Comparison of ENCODE assay signal across 10 cellular contexts in the genomic region with DNA sequence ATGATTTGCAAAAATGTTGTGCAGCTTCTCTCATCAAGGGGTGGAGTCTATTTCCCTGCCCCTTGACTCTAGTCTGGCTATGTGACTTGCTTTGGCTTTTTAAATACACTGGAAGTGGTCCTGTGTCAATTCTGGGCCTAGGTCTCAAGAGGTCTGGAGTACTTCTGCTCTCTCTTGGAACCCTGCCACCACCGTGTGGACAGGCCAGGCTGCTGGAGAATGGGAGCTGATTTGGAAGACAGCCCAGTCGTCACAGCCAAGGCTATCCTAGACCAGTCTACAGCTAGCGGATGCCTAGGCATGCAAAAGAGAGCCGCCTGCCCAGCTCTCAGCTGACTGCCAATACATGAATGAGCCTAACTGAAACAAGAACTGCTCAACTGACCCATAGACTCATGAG. TPM values are rescaled to one million over a fixed set of nuclear protein-coding genes. Genes with fewer than 3 reads are reported as not detected.
DNase-seq lines count a peak whose midpoint lies in the region; ATAC-seq, FAIRE-seq and TF ChIP-seq lines count a peak whose summit lies in the region.
"Had no signal": no experiment of that assay in that cellular context is flagged by ENCODE, and none has a peak within 500 bp of the region (broad histone marks: within the 10 kb centered on the region; RNA-seq: fewer than 3 reads in every experiment).

No MANE protein-coding gene starts in this region.

- no peaks in the 10 kb centered on the region for H3K27me3 Mint-ChIP-seq in activated T-helper 1 cell treated with anti-CD3 and anti-CD28 coated beads, Interleukin-12 subunit alpha, Interleukin-12 subunit beta, Interleukin-2, Interleukin-4 antibody, amounts not matched to agents 30 ng/mL and 10 ng/mL and 1 ng/mL, durations not matched to agents 14 hours and 24 hours and 36 hours (ENCODE audit: insufficient read depth)
- no peaks in the 10 kb centered on the region for H3K27me3 Mint-ChIP-seq in CD8-positive, alpha-beta memory T cell
- H3K27me3 Mint-ChIP-seq: activated naive CD8-positive, alpha-beta T cell had no signal

- POLR2A ChIA-PET in CD8-positive, alpha-beta memory T cell (lab: Charles Lee), result no interaction called here

- H3K36me3 Mint-ChIP-seq in activated T-helper 1 cell treated with anti-CD3 and anti-CD28 coated beads, Interleukin-12 subunit alpha, Interleukin-12 subunit beta, Interleukin-2, Interleukin-4 antibody, amounts not matched to agents 30 ng/mL and 10 ng/mL and 1 ng/mL, durations not matched to agents 14 hours and 24 hours and 36 hours (ENCODE audit: low read depth), result no peaks in the 10 kb centered on the region
- no peaks in the 10 kb centered on the region for H3K36me3 Mint-ChIP-seq in CD8-positive, alpha-beta memory T cell
- H3K36me3 Mint-ChIP-seq: activated naive CD8-positive, alpha-beta T cell had no signal

- H3K27ac ChIP-seq in caudate nucleus (ENCODE audit: low read depth, low read length) (no peak overlapping the region), left lung (peak overlapping the region in 1 of 2 donors; percentile 37), thoracic aorta (no peak overlapping the region)
- no peak overlapping the region for H3K27ac ChIP-seq in CD8-positive, alpha-beta memory T cell (ENCODE audit: low read depth, low read length)

- H3K4me1 ChIP-seq in left lung (peaks cover 33 to 35% of the 10 kb centered on the region in 2 donors), thoracic aorta (ENCODE audit: control insufficient read depth in 1 of 2, low read depth in 2 of 2) (peaks cover 9 to 18% of the 10 kb centered on the region in 2 donors)
- H3K4me1 ChIP-seq in CD8-positive, alpha-beta memory T cell (ENCODE audit: insufficient read depth, low read length), result peaks cover 10% of the 10 kb centered on the region

- H3K27me3 ChIP-seq in left lung (no peaks in the 10 kb centered on the region), thoracic aorta (replicated peaks; ENCODE audit: insufficient read depth) (no peaks in the 10 kb centered on the region)
- H3K27me3 ChIP-seq in CD8-positive, alpha-beta memory T cell (ENCODE audit: insufficient read depth, low read length, poor library complexity, severe bottlenecking), result no peaks in the 10 kb centered on the region

- DNase-seq in NCI-H226 (peak; percentile 12), caudate nucleus (lab: John Stamatoyannopoulos, UW) (peak; percentile 1 to 92 (median 62)), left lung (peak; percentile 81 to 91), thoracic aorta (ENCODE audit: low spot score) (peak; percentile 43), HTR-8/SVneo (ENCODE audit: insufficient read length, low spot score) (no peak), ecto neural progenitor cell (ENCODE audit: low spot score) (no peak)
- no peak for DNase-seq in activated T-helper 1 cell treated with anti-CD3 and anti-CD28 coated beads, Interleukin-12 subunit alpha, Interleukin-12 subunit beta, Interleukin-2, Interleukin-4 antibody, amounts not matched to agents 30 ng/mL and 10 ng/mL and 1 ng/mL, durations not matched to agents 14 hours and 24 hours and 36 hours (ENCODE audit: low spot score)
- no peak for DNase-seq in CD8-positive, alpha-beta memory T cell
- DNase-seq: stimulated activated CD4-positive, alpha-beta T cell treated with anti-CD3 and anti-CD28 coated beads, Interleukin-12 subunit alpha, Interleukin-12 subunit beta, amount 100 ng/mL, for 4 hours had no signal

- no peaks in the 10 kb centered on the region for H3K9me3 Mint-ChIP-seq in activated T-helper 1 cell treated with anti-CD3 and anti-CD28 coated beads, Interleukin-12 subunit alpha, Interleukin-12 subunit beta, Interleukin-2, Interleukin-4 antibody, amounts not matched to agents 30 ng/mL and 10 ng/mL and 1 ng/mL, durations not matched to agents 14 hours and 24 hours and 36 hours
- H3K9me3 Mint-ChIP-seq in CD8-positive, alpha-beta memory T cell, result no peaks in the 10 kb centered on the region

- H3K9me3 ChIP-seq in left lung (no peaks in the 10 kb centered on the region), thoracic aorta (no peaks in the 10 kb centered on the region)
- no peaks in the 10 kb centered on the region for H3K9me3 ChIP-seq in CD8-positive, alpha-beta memory T cell (ENCODE audit: low read length)

- H3K4me3 ChIP-seq in left lung (no peak overlapping the region), thoracic aorta (no peak overlapping the region)
- no peak overlapping the region for H3K4me3 ChIP-seq in CD8-positive, alpha-beta memory T cell (ENCODE audit: low read length)

- intact Hi-C loops in left lung (cut with DNase I), result no loop called here
- intact Hi-C loops in activated T-helper 1 cell treated with anti-CD3 and anti-CD28 coated beads, Interleukin-12 subunit alpha, Interleukin-12 subunit beta, Interleukin-2, Interleukin-4 antibody, amounts not matched to agents 30 ng/mL and 10 ng/mL and 1 ng/mL, durations not matched to agents 14 hours and 24 hours and 36 hours (cut with micrococcal nuclease), result no loop called here

- CTCF ChIA-PET in CD8-positive, alpha-beta memory T cell (lab: Charles Lee), result interaction anchor here (1.6 kb wide), 1 partner anchor 98 kb away, joined by 5 read pairs; no protein-coding TSS in a partner anchor

- TF ChIP-seq CTCF in left lung (IDR thresholded peaks at IDR 0.05), result no peak
- no peak for TF ChIP-seq CTCF in thoracic aorta (IDR thresholded peaks at IDR 0.05)

- peaks cover 30% of the 10 kb centered on the region for H3K4me1 Mint-ChIP-seq in activated T-helper 1 cell treated with anti-CD3 and anti-CD28 coated beads, Interleukin-12 subunit alpha, Interleukin-12 subunit beta, Interleukin-2, Interleukin-4 antibody, amounts not matched to agents 30 ng/mL and 10 ng/mL and 1 ng/mL, durations not matched to agents 14 hours and 24 hours and 36 hours (ENCODE audit: low read depth)
- H3K4me1 Mint-ChIP-seq in CD8-positive, alpha-beta memory T cell, result peaks cover 22 to 26% (median 26%) of the 10 kb centered on the region in 3 donors

- ATAC-seq in left lung (peak; percentile 69), thoracic aorta (ENCODE audit: insufficient number of reproducible peaks, low FRiP score, low read depth) (peak; percentile 48)

- H3K36me3 ChIP-seq in left lung (no peaks in the 10 kb centered on the region), thoracic aorta (no peaks in the 10 kb centered on the region)
- H3K36me3 ChIP-seq in CD8-positive, alpha-beta memory T cell (ENCODE audit: insufficient read depth, low read length), result no peaks in the 10 kb centered on the region

- no peak overlapping the region for H3K27ac Mint-ChIP-seq in activated T-helper 1 cell treated with anti-CD3 and anti-CD28 coated beads, Interleukin-12 subunit alpha, Interleukin-12 subunit beta, Interleukin-2, Interleukin-4 antibody, amounts not matched to agents 30 ng/mL and 10 ng/mL and 1 ng/mL, durations not matched to agents 14 hours and 24 hours and 36 hours
- H3K27ac Mint-ChIP-seq in CD8-positive, alpha-beta memory T cell, result no peak overlapping the region
- H3K27ac Mint-ChIP-seq: activated naive CD8-positive, alpha-beta T cell had no signal

- no peak overlapping the region for H3K4me3 Mint-ChIP-seq in activated T-helper 1 cell treated with anti-CD3 and anti-CD28 coated beads, Interleukin-12 subunit alpha, Interleukin-12 subunit beta, Interleukin-2, Interleukin-4 antibody, amounts not matched to agents 30 ng/mL and 10 ng/mL and 1 ng/mL, durations not matched to agents 14 hours and 24 hours and 36 hours
- no peak overlapping the region for H3K4me3 Mint-ChIP-seq in CD8-positive, alpha-beta memory T cell
- H3K4me3 Mint-ChIP-seq: activated naive CD8-positive, alpha-beta T cell had no signal

- no peak for FAIRE-seq in HTR-8/SVneo (lab: Jason Lieb, UNC)

RNA-seq across cellular contexts. Expression of a gene that starts 56.7 kb away (rescaled TPM):
- total RNA-seq in left lung (10 to 100 TPM; 68.0 to 76.8 TPM), thoracic aorta (10 to 100 TPM; 66.3 to 84.0 TPM)
- total RNA-seq in activated T-helper 1 cell treated with anti-CD3 and anti-CD28 coated beads, Interleukin-12 subunit alpha, Interleukin-12 subunit beta, Interleukin-2, Interleukin-4 antibody, amounts not matched to agents 30 ng/mL and 10 ng/mL and 1 ng/mL, durations not matched to agents 14 hours and 24 hours and 36 hours, result 90.5 and 93.1 TPM in 2 replicates
- 10 to 100 TPM; 72.3 to 73.1 TPM for total RNA-seq in CD8-positive, alpha-beta memory T cell
- polyA plus RNA-seq in CD8-positive, alpha-beta memory T cell, result 91.1 TPM

Comparison
In these comparisons a context has a peak if more than half of its experiments do, and no peak if none do; other contexts are left out.
1. DNase-seq: peak in NCI-H226 (single experiment), caudate nucleus (61 of 61), left lung (2 of 2) and thoracic aorta (single experiment); none in HTR-8/SVneo (single experiment), activated T-helper 1 cell treated with anti-CD3 and anti-CD28 coated beads, Interleukin-12 subunit alpha, Interleukin-12 subunit beta, Interleukin-2, Interleukin-4 antibody, amounts not matched to agents 30 ng/mL and 10 ng/mL and 1 ng/mL, durations not matched to agents 14 hours and 24 hours and 36 hours (single experiment), CD8-positive, alpha-beta memory T cell (0 of 5) and ecto neural progenitor cell (single experiment).